Comparison of ENCODE assay signal across 8 cellular contexts in the genomic region with DNA sequence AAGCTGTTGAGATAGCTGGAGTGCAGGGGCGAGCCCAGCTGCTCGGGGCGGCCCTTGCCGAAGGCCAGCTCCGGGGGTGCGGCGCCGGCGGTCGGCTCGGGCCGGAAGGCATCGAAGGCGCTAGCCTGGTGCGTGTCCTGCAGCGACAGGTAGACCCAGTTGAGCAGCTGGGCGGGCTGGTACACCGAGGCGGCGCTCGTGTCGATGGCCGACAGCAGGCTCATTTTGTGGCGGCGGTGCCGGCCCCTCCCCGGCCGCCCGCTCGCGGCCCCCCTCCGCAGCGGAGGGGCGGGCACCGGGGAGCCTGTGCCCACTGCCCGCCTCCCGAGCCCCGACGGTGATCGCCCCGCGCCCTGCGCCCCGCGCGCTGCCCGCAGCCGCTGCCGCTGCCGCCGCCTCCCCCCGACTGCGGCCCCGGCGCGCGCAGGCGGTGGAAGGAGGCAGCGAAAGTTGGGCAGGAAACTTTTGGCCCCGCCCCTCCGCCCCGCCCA. TPM values are rescaled to one million over a fixed set of nuclear protein-coding genes. Genes with fewer than 3 reads are reported as not detected.
DNase-seq lines count a peak whose midpoint lies in the region; ATAC-seq and TF ChIP-seq lines count a peak whose summit lies in the region.

A gene (minus strand): TSS at position 408 of the 491 bp plus-strand sequence. CDS start 184 bp downstream, at position 224.

- peak; percentile 23 for ATAC-seq in activated naive CD8-positive, alpha-beta T cell treated with anti-CD3 and anti-CD28 coated beads, Interleukin-2, amount 50 U/mL, for 24 hours

- H3K36me3 ChIP-seq in GM23248 (ENCODE audit: low read depth) (no peaks in the 10 kb centered on the region), hepatocyte (replicated peaks; ENCODE audit: insufficient read depth, low read depth) (no peaks in the 10 kb centered on the region), sigmoid colon (no peaks in the 10 kb centered on the region)

- H2AFZ ChIP-seq in GM23248 (peak within 1 kb of the TSS; percentile 81), hepatocyte (peak within 1 kb of the TSS; percentile 46)

- DNase-seq in NCI-H345 (lab: John Stamatoyannopoulos, UW) (peak; percentile 53), NCI-H345 treated with DMSO at 0.1 percent for 48 hours (lab: John Stamatoyannopoulos, UW; ENCODE audit: unreplicated experiment) (no peak), GM23248 (no peak), KBM-7 (peak; percentile 48), hepatocyte (ENCODE audit: low spot score) (no peak), sigmoid colon (no peak), dedifferentiated amniotic fluid mesenchymal stem cell (ENCODE audit: extremely low spot score) (no peak)
- peak; percentile 47 for DNase-seq in activated naive CD8-positive, alpha-beta T cell treated with anti-CD3 and anti-CD28 coated beads, Interleukin-2, amount 50 U/mL, for 24 hours

- in situ Hi-C loops in GM23248 (cut with MboI), result no loop called here
- in situ Hi-C loops in KBM-7 (cut with MboI; ENCODE audit: low pct_unique_long_range_greater_than_20kb, low sequenced_read_pairs), result no loop called here

- H3K27me3 ChIP-seq in GM23248 (replicated peaks; ENCODE audit: insufficient read depth) (no peaks in the 10 kb centered on the region), hepatocyte (no peaks in the 10 kb centered on the region), sigmoid colon (no peaks in the 10 kb centered on the region)

- H3K4me1 Mint-ChIP-seq in activated naive CD8-positive, alpha-beta T cell treated with anti-CD3 and anti-CD28 coated beads, Interleukin-2, amount 50 U/mL, for 24 hours, result peaks cover 28% of the 10 kb centered on the region

- H3K4me2 ChIP-seq in GM23248 (ENCODE audit: unreplicated experiment), result peak within 1 kb of the TSS; percentile 98
- peak within 1 kb of the TSS; percentile 85 for H3K4me2 ChIP-seq in hepatocyte

- peak within 1 kb of the TSS; percentile 78 for H3K4me3 Mint-ChIP-seq in activated naive CD8-positive, alpha-beta T cell treated with anti-CD3 and anti-CD28 coated beads, Interleukin-2, amount 50 U/mL, for 24 hours

- WGBS in GM23248 (ENCODE audit: low coverage in 1 of 2, low lambda C conversion rate in 2 of 2, missing lambda C conversion rate in 2 of 2), 2 experiments, result 1 to 2% methylated on average over 24 to 39 of the region's 62 CpGs
- WGBS in hepatocyte (ENCODE audit: low lambda C conversion rate, missing lambda C conversion rate), result 0% methylated on average over 21 of the region's 62 CpGs
- WGBS in sigmoid colon, 2 donors, result 0 to 1% methylated on average over 62 of the region's 62 CpGs

- H3K27ac Mint-ChIP-seq in activated naive CD8-positive, alpha-beta T cell treated with anti-CD3 and anti-CD28 coated beads, Interleukin-2, amount 50 U/mL, for 24 hours, result peak within 1 kb of the TSS; percentile 46

- no peaks in the 10 kb centered on the region for H4K20me1 ChIP-seq in GM23248 (ENCODE audit: insufficient read depth)
- peaks cover 36% of the 10 kb centered on the region for H4K20me1 ChIP-seq in hepatocyte (ENCODE audit: insufficient read depth, poor library complexity, severe bottlenecking)

- H3K4me3 ChIP-seq in GM23248, result peak within 1 kb of the TSS; percentile 88
- H3K4me3 ChIP-seq in hepatocyte, result peak within 1 kb of the TSS; percentile 80
- peak within 1 kb of the TSS; percentile 94 to 100 (median 99) for H3K4me3 ChIP-seq in sigmoid colon

- H3K9me3 ChIP-seq in GM23248 (ENCODE audit: low read depth), result no peaks in the 10 kb centered on the region
- H3K9me3 ChIP-seq in hepatocyte (ENCODE audit: low read depth), result no peaks in the 10 kb centered on the region
- H3K9me3 ChIP-seq in sigmoid colon, result no peaks in the 10 kb centered on the region

- no peaks in the 10 kb centered on the region for H3K9me2 ChIP-seq in GM23248 (ENCODE audit: insufficient read depth)
- H3K9me2 ChIP-seq in hepatocyte (replicated peaks; ENCODE audit: insufficient read depth), result no peaks in the 10 kb centered on the region

- TF ChIP-seq EP300 in sigmoid colon (IDR thresholded peaks at IDR 0.05), result no peak

- no peaks in the 10 kb centered on the region for H3K36me3 Mint-ChIP-seq in activated naive CD8-positive, alpha-beta T cell treated with anti-CD3 and anti-CD28 coated beads, Interleukin-2, amount 50 U/mL, for 24 hours (ENCODE audit: low read depth)

- H3K27me3 Mint-ChIP-seq in activated naive CD8-positive, alpha-beta T cell treated with anti-CD3 and anti-CD28 coated beads, Interleukin-2, amount 50 U/mL, for 24 hours, result peaks cover 14% of the 10 kb centered on the region

- H3K4me1 ChIP-seq in GM23248 (ENCODE audit: insufficient read depth), result peaks cover 22% of the 10 kb centered on the region
- peaks cover 25% of the 10 kb centered on the region for H3K4me1 ChIP-seq in hepatocyte (ENCODE audit: insufficient read depth)
- peaks cover 0 to 49% (median 45%) of the 10 kb centered on the region in 4 donors for H3K4me1 ChIP-seq in sigmoid colon

- H3K27ac ChIP-seq in GM23248 (peak within 1 kb of the TSS; percentile 85), hepatocyte (peak within 1 kb of the TSS; percentile 91), sigmoid colon (peak within 1 kb of the TSS in 3 of 4 donors; percentile 98 to 100 (median 99))

- peaks cover 21% of the 10 kb centered on the region for H3F3A ChIP-seq in GM23248 (ENCODE audit: insufficient read depth)

- intact Hi-C loops in sigmoid colon (cut with DNase I), result loop anchor here (2.0 to 5.0 kb wide), 2 partner anchors 44 to 173 kb away; no protein-coding TSS in a partner anchor

- TF ChIP-seq POLR2A in sigmoid colon (IDR thresholded peaks at IDR 0.05), result no peak

- TF ChIP-seq CTCF in hepatocyte (IDR thresholded peaks at IDR 0.05; ENCODE audit: poor library complexity) (no peak), sigmoid colon (IDR thresholded peaks at IDR 0.05) (no peak)

- H3K79me2 ChIP-seq in GM23248 (ENCODE audit: insufficient read depth) (peaks cover 40% of the 10 kb centered on the region), hepatocyte (peaks cover 49% of the 10 kb centered on the region)

- H3K9ac ChIP-seq in GM23248, result peak within 1 kb of the TSS; percentile 87

- no peaks in the 10 kb centered on the region for H3K9me3 Mint-ChIP-seq in activated naive CD8-positive, alpha-beta T cell treated with anti-CD3 and anti-CD28 coated beads, Interleukin-2, amount 50 U/mL, for 24 hours

RNA-seq across cellular contexts. Expression of the gene that starts here (rescaled TPM):
- total RNA-seq in GM23248 (2014; rRNA removed; shearing (Covaris generic)), result 30.3 and 34.0 TPM in 2 replicates
- polyA plus RNA-seq in GM23248 (2016; fragmentation: Nextera tagmentation; extraction: Ambion mirVana) (29.3 and 30.4 TPM in 2 replicates), hepatocyte (14.5 and 20.6 TPM in 2 replicates), sigmoid colon (10 to 100 TPM in 2 of 3 donors, 1 to 10 TPM in 1; 7.6 to 31.2 (median 21.1) TPM)
- total RNA-seq in hepatocyte (18.3 and 20.1 TPM in 2 replicates), sigmoid colon (100 to 1,000 TPM in 3 of 4 donors, 10 to 100 TPM in 1; 82.6 to 141 (median 121) TPM)

Comparison
In these comparisons a context has a peak if more than half of its experiments do, and no peak if none do; other contexts are left out.
1. DNase-seq: peak in NCI-H345 (single experiment), KBM-7 (single experiment) and activated naive CD8-positive, alpha-beta T cell treated with anti-CD3 and anti-CD28 coated beads, Interleukin-2, amount 50 U/mL, for 24 hours (single experiment); none in NCI-H345 treated with DMSO at 0.1 percent for 48 hours (single experiment), GM23248 (single experiment), hepatocyte (single experiment), sigmoid colon (single experiment) and dedifferentiated amniotic fluid mesenchymal stem cell (single experiment).
2. Peak in every context shown above with its lines, with median percentiles within 50 percentile points of each other: H3K27ac ChIP-seq and H3K4me3 ChIP-seq.